15 cellular contexts compared by ENCODE assay signal in genomic region chr3:6928064-6928463, GRCh38.
DNase-seq lines count a peak whose midpoint lies in the region; ATAC-seq and TF ChIP-seq lines count a peak whose summit lies in the region.
"Had no signal": no experiment of that assay in that cellular context is flagged by ENCODE, and none has a peak within 500 bp of the region (broad histone marks: within the 10 kb centered on the region; RNA-seq: fewer than 3 reads in every experiment).

No MANE protein-coding gene starts in this region.

- no peak overlapping the region for H3K4me2 ChIP-seq in PC-3 (ENCODE audit: low read length)

- H3K27ac ChIP-seq in C4-2B, result no peak overlapping the region
- H3K27ac ChIP-seq in PC-3 (ENCODE audit: low read length), result no peak overlapping the region
- no peak overlapping the region for H3K27ac ChIP-seq in right lobe of liver

- H3K27me3 ChIP-seq in PC-3 (ENCODE audit: low read length), result no peaks in the 10 kb centered on the region
- no peaks in the 10 kb centered on the region for H3K27me3 ChIP-seq in right lobe of liver

- intact Hi-C loops in PC-3 (cut with micrococcal nuclease) (no loop called here), right lobe of liver (cut with DNase I) (no loop called here)

- no peaks in the 10 kb centered on the region for H3F3A ChIP-seq in PC-3 (ENCODE audit: low read length, unreplicated experiment)

- no peaks in the 10 kb centered on the region for H3K4me1 ChIP-seq in PC-3 (ENCODE audit: insufficient read depth, low read length)
- peaks cover 0 to 13% (median 6%) of the 10 kb centered on the region in 4 donors for H3K4me1 ChIP-seq in right lobe of liver
- H3K4me1 ChIP-seq: Caco-2 had no signal

- H3K36me3 ChIP-seq in PC-3 (ENCODE audit: low read depth, low read length) (no peaks in the 10 kb centered on the region), right lobe of liver (no peaks in the 10 kb centered on the region)

- no TSS peak for BruUV-seq in PC-3 (replicated peaks; lab: Mats Ljungman, UMichigan)

- TF ChIP-seq CTCF in C4-2B (conservative IDR thresholded peaks at IDR 0.05), result peak; percentile 13
- TF ChIP-seq CTCF in PC-3 (conservative IDR thresholded peaks at IDR 0.05; ENCODE audit: low read depth, low read length), result no peak
- no peak for TF ChIP-seq CTCF in epithelial cell of esophagus (IDR thresholded peaks at IDR 0.05; ENCODE audit: insufficient read depth, low read depth, low read length, missing control alignments)
- TF ChIP-seq CTCF in right lobe of liver (IDR thresholded peaks at IDR 0.05), result no peak

- no peaks in the 10 kb centered on the region for H4K20me1 ChIP-seq in PC-3 (ENCODE audit: low read length)

- POLR2A ChIA-PET in PC-3 (lab: Charles Lee; ENCODE audit: unreplicated experiment), result no interaction called here

- no peak overlapping the region for H2AFZ ChIP-seq in PC-3 (ENCODE audit: low read length)

- no peak overlapping the region for H3K9ac ChIP-seq in PC-3 (ENCODE audit: low read length)

- WGBS in right lobe of liver (ENCODE audit: insufficient coverage, low coverage, low lambda C conversion rate, missing lambda C conversion rate), result 22% methylated on average over 2 of the region's 2 CpGs

- CTCF ChIA-PET in PC-3 (lab: Charles Lee), result no interaction called here

- H3K9me3 ChIP-seq in PC-3 (ENCODE audit: low read length) (0 out of 2 replicates have a peak, but pooled peaks cover 5% of the 10 kb centered on the region), right lobe of liver (no peaks in the 10 kb centered on the region)
- H3K9me3 ChIP-seq: Caco-2 had no signal

- no peaks in the 10 kb centered on the region for H3K9me2 ChIP-seq in PC-3 (replicated peaks; ENCODE audit: low read length)

- ATAC-seq in PC-3 (no peak), right lobe of liver (peak; percentile 75 to 90 (median 90)), HG02759 (IDR thresholded peaks at IDR 0.05; ENCODE audit: unreplicated experiment) (no peak)
- ATAC-seq: Panc1, Right ventricle myocardium inferior had no signal

- H3K79me2 ChIP-seq in PC-3 (ENCODE audit: low read length), result no peaks in the 10 kb centered on the region

- H3K4me3 ChIP-seq in PC-3 (ENCODE audit: low read length) (no peak overlapping the region), epithelial cell of esophagus (ENCODE audit: low read length) (no peak overlapping the region), right lobe of liver (no peak overlapping the region)

- no peak for TF ChIP-seq POLR2A in right lobe of liver (IDR thresholded peaks at IDR 0.05)

- DNase-seq in PC-3 (peak; percentile 46), epithelial cell of esophagus (ENCODE audit: low read depth) (peak; percentile 58), right lobe of liver (peak in 1 of 3 donors; percentile 68), NCI-H1436 treated with DMSO at 0.1 percent for 48 hours (lab: John Stamatoyannopoulos, UW) (no peak)
- no peak for DNase-seq in activated CD8-positive, alpha-beta memory T cell treated with anti-CD3 and anti-CD28 coated beads, Interleukin-2, amount 50 U/mL, for 48 hours
- no peak for DNase-seq in stimulated activated naive CD4-positive, alpha-beta T cell (lab: John Stamatoyannopoulos, UW)
- DNase-seq: C1 segment of cervical spinal cord, Caco-2, DMS79, H9, NCI-H1694 treated with DMSO at 0.1 percent for 48 hours had no signal

Comparison
In these comparisons a context has a peak if more than half of its experiments do, and no peak if none do; other contexts are left out.
1. ATAC-seq: peak in right lobe of liver (4 of 4); none in PC-3 (single experiment) and HG02759 (single experiment).
2. DNase-seq: peak in PC-3 (single experiment) and epithelial cell of esophagus (single experiment); none in activated CD8-positive, alpha-beta memory T cell treated with anti-CD3 and anti-CD28 coated beads, Interleukin-2, amount 50 U/mL, for 48 hours (single experiment), NCI-H1436 treated with DMSO at 0.1 percent for 48 hours (single experiment) and stimulated activated naive CD4-positive, alpha-beta T cell (0 of 6).